Comparison of ENCODE assay signal across 26 cellular contexts in the genomic region with DNA sequence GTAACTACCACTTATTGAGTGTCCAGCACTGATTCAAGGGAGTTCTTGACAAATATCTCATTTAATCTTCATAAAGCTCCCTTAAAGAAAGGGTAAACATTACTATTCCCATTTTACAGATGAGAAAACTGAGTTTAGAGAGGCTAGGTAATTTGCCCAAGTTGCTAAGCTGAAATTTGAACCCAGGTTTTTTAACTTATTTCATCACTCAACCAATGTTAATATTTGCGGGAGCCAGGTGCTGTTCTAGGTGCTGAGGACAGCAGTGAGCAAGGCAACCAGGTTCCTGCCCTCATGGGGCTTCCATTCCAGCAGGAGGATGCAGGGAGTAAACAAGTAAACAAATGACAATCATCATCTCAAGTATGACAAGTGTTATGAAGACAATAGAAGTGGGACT.
"Had no signal": no experiment of that assay in that cellular context is flagged by ENCODE, and none has a peak within 500 bp of the region (broad histone marks: within the 10 kb centered on the region; RNA-seq: fewer than 3 reads in every experiment).

No MANE protein-coding gene starts in this region.

- FAIRE-seq: urothelium cell line had no signal

- H3K4me1 ChIP-seq: stomach, suprapubic skin, testis, thyroid gland, tibial artery, tibial nerve, transverse colon, upper lobe of left lung, upper lobe of right lung, uterus, vagina had no signal

- DNase-seq: stimulated activated CD4-positive, alpha-beta T cell treated with anti-CD3 and anti-CD28 coated beads, Interleukin-2, amount 100 ng/mL, for 48 hours; stimulated activated CD4-positive, alpha-beta T cell treated with anti-CD3 and anti-CD28 coated beads, Interleukin-4, amount 100 ng/mL, for 1 hour; stimulated activated CD4-positive, alpha-beta T cell treated with anti-CD3 and anti-CD28 coated beads, Interleukin-4, amount 100 ng/mL, for 24 hours; stimulated activated CD8-positive, alpha-beta memory T cell treated with anti-CD3 and anti-CD28 coated beads, Interleukin-4, amount 100 ng/mL, for 48 hours; stimulated activated naive B cell treated with anti-CD40 and anti-IgM and Interleukin-4, amounts not matched to agents 10 μg/mL and 1 μg/mL and 100 μg/mL, for 72 hours; stimulated activated naive CD4-positive, alpha-beta T cell; stimulated activated naive CD4-positive, alpha-beta T cell treated with Interleukin-2 at 50 U/mL for 16 hours; stimulated activated naive CD8-positive, alpha-beta T cell treated with anti-CD3 and anti-CD28 coated beads, Interleukin-15, amount 100 ng/mL, for 72 hours; stimulated activated naive CD8-positive, alpha-beta T cell treated with anti-CD3 and anti-CD28 coated beads, Interleukin-15, Interleukin-2, amounts not matched to agents 100 U/mL and 50 U/mL, for 24 hours; stomach; substantia nigra; testis; thyroid gland; tibial artery; transverse colon; trophoblast cell; upper lobe of left lung; upper lobe of right lung; uterus had no signal

- H3K27ac ChIP-seq: stomach, suprapubic skin, testis, thoracic aorta, thyroid gland, tibial artery, tibial nerve, transverse colon, upper lobe of left lung, upper lobe of right lung, uterus, vagina had no signal

- H3K4me3 ChIP-seq: stomach, suprapubic skin, testis, thoracic aorta, thyroid gland, tibial artery, tibial nerve, transverse colon, upper lobe of left lung, upper lobe of right lung, uterus, vagina had no signal

- H3K36me3 ChIP-seq: stomach, suprapubic skin, thoracic aorta, thyroid gland, tibial artery, tibial nerve, transverse colon, upper lobe of left lung, upper lobe of right lung, uterus, vagina had no signal

- H3K27me3 ChIP-seq: testis, thyroid gland, tibial nerve, upper lobe of left lung, uterus, vagina had no signal

- ATAC-seq: stimulated activated effector memory CD8-positive, alpha-beta T cell treated with anti-CD3 and anti-CD28 coated beads, Interleukin-12 subunit alpha, Interleukin-12 subunit beta, amount 100 ng/mL, for 72 hours; stimulated activated memory B cell treated with anti-CD40 and anti-IgM and Interleukin-4, amounts not matched to agents 10 μg/mL and 1 μg/mL and 100 μg/mL, for 72 hours; stimulated activated naive B cell treated with anti-CD40 and anti-IgM and Interleukin-4, amounts not matched to agents 10 μg/mL and 1 μg/mL and 100 μg/mL, for 72 hours; stimulated activated naive CD8-positive, alpha-beta T cell treated with anti-CD3 and anti-CD28 coated beads, Interleukin-15, amount 100 ng/mL, for 72 hours; stimulated activated naive CD8-positive, alpha-beta T cell treated with anti-CD3 and anti-CD28 coated beads, Interleukin-15, Interleukin-2, amounts not matched to agents 100 U/mL and 50 U/mL, for 24 hours; upper lobe of right lung had no signal

- H3K9me3 ChIP-seq: stomach, suprapubic skin, testis, thoracic aorta, thyroid gland, tibial artery, tibial nerve, transverse colon, upper lobe of left lung, upper lobe of right lung, uterus, vagina had no signal
